ENCODE assay signal across 9 cellular contexts in genomic region chr5:96961053-96961452, GRCh38. TPM values are rescaled to one million over a fixed set of nuclear protein-coding genes. Genes with fewer than 3 reads are reported as not detected.
DNase-seq lines count a peak whose midpoint lies in the region; ATAC-seq, FAIRE-seq and TF ChIP-seq lines count a peak whose summit lies in the region.
"Had no signal": no experiment of that assay in that cellular context is flagged by ENCODE, and none has a peak within 500 bp of the region (broad histone marks: within the 10 kb centered on the region; RNA-seq: fewer than 3 reads in every experiment).

No MANE protein-coding gene starts in this region.

- H3K4me1 ChIP-seq in ACC112 (ENCODE audit: control insufficient read depth, insufficient read depth, low read length, unreplicated experiment) (peaks cover 31% of the 10 kb centered on the region), body of pancreas (peaks cover 4% of the 10 kb centered on the region)

- no peak overlapping the region for H2AFZ ChIP-seq in ACC112 (ENCODE audit: low read length, unreplicated experiment)

- H3K36me3 ChIP-seq in ACC112 (ENCODE audit: insufficient read depth, low read length), result peaks cover 4% of the 10 kb centered on the region; the same call in 1 of the 2 replicates
- no peaks in the 10 kb centered on the region for H3K36me3 ChIP-seq in body of pancreas (replicated peaks in 1 of 2; ENCODE audit: insufficient read depth in 1 of 2, low read depth in 2 of 2)

- ATAC-seq in HG03139 (IDR thresholded peaks at IDR 0.05; ENCODE audit: unreplicated experiment) (peak; percentile 45), body of pancreas (no peak)

- TF ChIP-seq POLR2A in body of pancreas (IDR thresholded peaks at IDR 0.05), result no peak

- no peaks in the 10 kb centered on the region for H3K9me3 Mint-ChIP-seq in T-helper 1 cell treated with Interleukin-12 subunit alpha and Interleukin-12 subunit beta and Interleukin-4 antibody, amounts not matched to agents 30 μg/mL and 1 μg/mL, for 36 hours

- no peaks in the 10 kb centered on the region for H3K9me3 ChIP-seq in body of pancreas

- peak overlapping the region; percentile 75 for H3K27ac Mint-ChIP-seq in T-helper 1 cell treated with Interleukin-12 subunit alpha and Interleukin-12 subunit beta and Interleukin-4 antibody, amounts not matched to agents 30 μg/mL and 1 μg/mL, for 36 hours

- intact Hi-C loops in body of pancreas (cut with DNase I), result no loop called here

- H3K4me3 Mint-ChIP-seq in T-helper 1 cell treated with Interleukin-12 subunit alpha and Interleukin-12 subunit beta and Interleukin-4 antibody, amounts not matched to agents 30 μg/mL and 1 μg/mL, for 36 hours, result peak overlapping the region; percentile 43

- DNase-seq in GM19239 (ENCODE audit: insufficient read length, low spot score), result no peak
- DNase-seq in body of pancreas, result no peak
- no peak for DNase-seq in anterior cingulate cortex (lab: John Stamatoyannopoulos, UW)
- no peak for DNase-seq in NCI-H1930 (lab: John Stamatoyannopoulos, UW)
- no peak for DNase-seq in SHP77 treated with DMSO at 0.1 percent for 48 hours (lab: John Stamatoyannopoulos, UW)
- DNase-seq: occipital lobe had no signal

- H3K4me3 ChIP-seq in ACC112 (ENCODE audit: low read depth, low read length), result no peak overlapping the region
- no peak overlapping the region for H3K4me3 ChIP-seq in body of pancreas

- H3K27me3 Mint-ChIP-seq in T-helper 1 cell treated with Interleukin-12 subunit alpha and Interleukin-12 subunit beta and Interleukin-4 antibody, amounts not matched to agents 30 μg/mL and 1 μg/mL, for 36 hours (ENCODE audit: low read depth), result no peaks in the 10 kb centered on the region

- H3K4me1 Mint-ChIP-seq in T-helper 1 cell treated with Interleukin-12 subunit alpha and Interleukin-12 subunit beta and Interleukin-4 antibody, amounts not matched to agents 30 μg/mL and 1 μg/mL, for 36 hours (ENCODE audit: low read depth), result peaks cover 69% of the 10 kb centered on the region

- peak; percentile 96 for FAIRE-seq in GM19239 (lab: Jason Lieb, UNC)

- 72 to 87% methylated on average over 1 of the region's 1 CpG for WGBS in body of pancreas, 2 donors

- peaks cover 27% of the 10 kb centered on the region for H3K36me3 Mint-ChIP-seq in T-helper 1 cell treated with Interleukin-12 subunit alpha and Interleukin-12 subunit beta and Interleukin-4 antibody, amounts not matched to agents 30 μg/mL and 1 μg/mL, for 36 hours (ENCODE audit: low read depth)

- H3K27me3 ChIP-seq in ACC112 (ENCODE audit: insufficient read depth, low read length), result no peaks in the 10 kb centered on the region
- no peaks in the 10 kb centered on the region for H3K27me3 ChIP-seq in body of pancreas

- H3K27ac ChIP-seq in ACC112 (ENCODE audit: low read depth, low read length), result 0 out of 2 replicates have a peak overlapping the region, but pooled peaks have one; percentile 24
- H3K27ac ChIP-seq in body of pancreas, result no peak overlapping the region

- TF ChIP-seq CTCF in body of pancreas (IDR thresholded peaks at IDR 0.05), result no peak

- H3K79me2 ChIP-seq in ACC112 (ENCODE audit: control insufficient read depth, insufficient read depth, low read length, unreplicated experiment), result peaks cover 50% of the 10 kb centered on the region

RNA-seq across cellular contexts. Expression of gene LNPEP, which starts 25.2 kb away (rescaled TPM):
- 10 to 100 TPM; 16.8 to 22.1 TPM for total RNA-seq in body of pancreas
